In the genomic region with DNA sequence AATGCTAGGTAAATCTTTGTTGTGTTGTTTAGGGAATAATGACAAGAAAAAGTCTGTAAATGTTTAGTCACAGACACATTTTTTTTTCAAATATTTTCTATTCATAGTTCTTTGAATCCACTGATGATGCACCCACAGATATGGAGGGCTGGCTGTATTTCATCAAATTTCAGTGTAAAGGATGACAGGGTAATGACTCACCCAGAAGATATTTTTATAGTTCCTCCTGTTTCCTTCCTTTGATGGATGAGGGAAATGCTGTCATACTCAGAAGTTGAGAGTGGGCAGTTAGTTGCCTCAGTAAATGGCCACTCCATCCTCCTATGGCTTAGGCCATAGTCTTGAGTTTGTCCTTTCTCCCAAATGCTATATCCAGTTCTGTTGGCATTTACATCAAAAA, we compare ENCODE assay signal across 8 cellular contexts.
DNase-seq lines count a peak whose midpoint lies in the region; ATAC-seq and TF ChIP-seq lines count a peak whose summit lies in the region.

No MANE protein-coding gene starts in this region.

- H3K9me3 Mint-ChIP-seq in chondrocyte (ENCODE audit: low read depth) = no peaks in the 10 kb centered on the region
- H3K9me3 Mint-ChIP-seq in osteocyte (ENCODE audit: unreplicated experiment) = no peaks in the 10 kb centered on the region

- TF ChIP-seq CTCF in chondrocyte (IDR thresholded peaks at IDR 0.05) (no peak), osteocyte (IDR thresholded peaks at IDR 0.05) (no peak)

- DNase-seq in GM04503 (ENCODE audit: low read depth) (peak; percentile 76), NCI-H69 (lab: John Stamatoyannopoulos, UW) (peak; percentile 15), chondrocyte (ENCODE audit: low spot score) (no peak), osteocyte (ENCODE audit: extremely low spot score, unreplicated experiment) (no peak), midbrain (lab: John Stamatoyannopoulos, UW) (no peak), globus pallidus (ENCODE audit: low spot score) (no peak), HuH-7 (ENCODE audit: low spot score) (no peak)

- H3K4me1 Mint-ChIP-seq in chondrocyte (ENCODE audit: low read depth) (peaks cover 90% of the 10 kb centered on the region), osteocyte (ENCODE audit: unreplicated experiment) (peaks cover 77% of the 10 kb centered on the region)

- H3K36me3 Mint-ChIP-seq in chondrocyte (ENCODE audit: low read depth) (peaks cover 2% of the 10 kb centered on the region), osteocyte (ENCODE audit: unreplicated experiment) (peaks cover 7% of the 10 kb centered on the region)

- no peak for ATAC-seq in HG03039 (IDR thresholded peaks at IDR 0.05; ENCODE audit: unreplicated experiment)

- no peak overlapping the region for H3K4me3 Mint-ChIP-seq in chondrocyte (ENCODE audit: unreplicated experiment)
- H3K4me3 Mint-ChIP-seq in osteocyte (ENCODE audit: unreplicated experiment) = no peak overlapping the region

- H3K27me3 Mint-ChIP-seq in chondrocyte (ENCODE audit: low read depth) (no peaks in the 10 kb centered on the region), osteocyte (ENCODE audit: unreplicated experiment) (no peaks in the 10 kb centered on the region)

- H3K27ac Mint-ChIP-seq in chondrocyte (ENCODE audit: unreplicated experiment) (peak overlapping the region; percentile 87), osteocyte (ENCODE audit: unreplicated experiment) (peak overlapping the region; percentile 81)

Comparison
In these comparisons a context has a peak if more than half of its experiments do, and no peak if none do; other contexts are left out.
1. DNase-seq: peak in GM04503 (single experiment) and NCI-H69 (single experiment); none in chondrocyte (single experiment), osteocyte (single experiment), midbrain (single experiment), globus pallidus (single experiment) and HuH-7 (single experiment).